Comparison of ENCODE assay signal across 8 cellular contexts in the genomic region with DNA sequence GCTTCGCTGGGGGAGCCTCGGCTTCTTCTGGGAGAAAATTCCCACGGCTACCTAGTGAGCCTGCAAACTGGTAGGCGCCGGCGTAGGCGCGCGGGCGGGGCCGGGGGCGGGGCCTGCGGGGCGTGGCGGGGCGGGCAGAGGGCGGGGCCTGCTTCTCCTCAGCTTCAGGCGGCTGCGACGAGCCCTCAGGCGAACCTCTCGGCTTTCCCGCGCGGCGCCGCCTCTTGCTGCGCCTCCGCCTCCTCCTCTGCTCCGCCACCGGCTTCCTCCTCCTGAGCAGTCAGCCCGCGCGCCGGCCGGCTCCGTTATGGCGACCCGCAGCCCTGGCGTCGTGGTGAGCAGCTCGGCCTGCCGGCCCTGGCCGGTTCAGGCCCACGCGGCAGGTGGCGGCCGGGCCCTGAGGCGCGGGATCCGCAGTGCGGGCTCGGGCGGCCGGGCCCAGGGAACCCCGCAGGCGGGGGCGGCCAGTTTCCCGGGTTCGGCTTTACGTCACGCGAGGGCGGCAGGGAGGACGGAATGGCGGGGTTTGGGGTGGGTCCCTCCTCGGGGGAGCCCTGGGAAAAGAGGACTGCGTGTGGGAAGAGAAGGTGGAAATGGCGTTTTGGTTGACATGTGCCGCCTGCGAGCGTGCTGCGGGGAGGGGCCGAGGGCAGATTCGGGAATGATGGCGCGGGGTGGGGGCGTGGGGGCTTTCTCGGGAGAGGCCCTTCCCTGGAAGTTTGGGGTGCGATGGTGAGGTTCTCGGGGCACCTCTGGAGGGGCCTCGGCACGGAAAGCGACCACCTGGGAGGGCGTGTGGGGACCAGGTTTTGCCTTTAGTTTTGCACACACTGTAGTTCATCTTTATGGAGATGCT. TPM values are rescaled to one million over a fixed set of nuclear protein-coding genes. Genes with fewer than 3 reads are reported as not detected.
DNase-seq lines count a peak whose midpoint lies in the region; ATAC-seq and TF ChIP-seq lines count a peak whose summit lies in the region.

A gene with protein sequence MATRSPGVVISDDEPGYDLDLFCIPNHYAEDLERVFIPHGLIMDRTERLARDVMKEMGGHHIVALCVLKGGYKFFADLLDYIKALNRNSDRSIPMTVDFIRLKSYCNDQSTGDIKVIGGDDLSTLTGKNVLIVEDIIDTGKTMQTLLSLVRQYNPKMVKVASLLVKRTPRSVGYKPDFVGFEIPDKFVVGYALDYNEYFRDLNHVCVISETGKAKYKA (plus strand): TSS at position 161 of the 856 bp plus-strand sequence. CDS start 147 bp downstream, at position 308.

- H3K27me3 ChIP-seq in GM23338 (ENCODE audit: insufficient read depth), result no peaks in the 10 kb centered on the region
- H3K27me3 ChIP-seq in SK-N-SH (ENCODE audit: insufficient read depth), result no peaks in the 10 kb centered on the region; the same call in 1 of the 2 replicates

- no peak for TF ChIP-seq RAD21 in SK-N-SH (IDR thresholded peaks at IDR 0.05; ENCODE audit: low read length)

- no peaks in the 10 kb centered on the region for H3K4me1 Mint-ChIP-seq in GM23338
- H3K4me1 Mint-ChIP-seq in activated naive CD4-positive, alpha-beta T cell treated with anti-CD3 and anti-CD28 coated beads, Interleukin-2, amount 10 ng/mL, durations not matched to agents 7 days and 5 days, result peaks cover 33% of the 10 kb centered on the region

- H3K4me1 ChIP-seq in GM23338 (ENCODE audit: insufficient read depth), result no peaks in the 10 kb centered on the region; the same call in 1 of the 2 replicates
- H3K4me1 ChIP-seq in SK-N-SH (ENCODE audit: control insufficient read depth in 1 of 2, insufficient read depth in 2 of 2, low read depth in 1 of 2, low read length in 1 of 2), result no peaks in the 10 kb centered on the region; a peak in 1 of 4 replicates

- CTCF ChIA-PET in SK-N-SH (lab: Yijun Ruan, JAX), result interaction anchor here (0.6 to 1.4 kb wide), 2 partner anchors 11 to 23 kb away, joined by 3 to 4 read pairs; no protein-coding TSS in a partner anchor
- CTCF ChIA-PET in activated naive CD4-positive, alpha-beta T cell treated with anti-CD3 and anti-CD28 coated beads, Interleukin-2, amount 10 ng/mL, durations not matched to agents 7 days and 5 days (lab: Charles Lee), result no interaction called here

- H3K36me3 Mint-ChIP-seq in GM23338 (ENCODE audit: low read depth), result peaks cover 5% of the 10 kb centered on the region; the same call in 1 of the 3 replicates
- H3K36me3 Mint-ChIP-seq in activated naive CD4-positive, alpha-beta T cell treated with anti-CD3 and anti-CD28 coated beads, Interleukin-2, amount 10 ng/mL, durations not matched to agents 7 days and 5 days, result peaks cover 1% of the 10 kb centered on the region

- no peaks in the 10 kb centered on the region for H3K9me2 ChIP-seq in GM23338 (ENCODE audit: insufficient read depth)
- H3K9me2 ChIP-seq in SK-N-SH, result no peaks in the 10 kb centered on the region

- H4K20me1 ChIP-seq in GM23338 (replicated peaks; ENCODE audit: insufficient read depth), result peaks cover 4% of the 10 kb centered on the region
- H4K20me1 ChIP-seq in SK-N-SH (ENCODE audit: insufficient read depth), result no peaks in the 10 kb centered on the region

- 18% methylated on average over 25 of the region's 85 CpGs for WGBS in SK-N-SH (ENCODE audit: low lambda C conversion rate)

- H3K4me2 ChIP-seq in GM23338 (peak within 1 kb of the TSS; percentile 79), SK-N-SH (peak within 1 kb of the TSS; percentile 84)

- POLR2A ChIA-PET in SK-N-SH (lab: Yijun Ruan, JAX), result interaction anchor here (0.7 kb wide), 1 partner anchor 27 kb away, joined by 3 read pairs; no protein-coding TSS in a partner anchor

- TF ChIP-seq CTCF in GM23338 (conservative IDR thresholded peaks at IDR 0.05; ENCODE audit: low read depth in 2 of 2), result no peak
- no peak for TF ChIP-seq CTCF in SK-N-SH (IDR thresholded peaks at IDR 0.05)
- no peak for TF ChIP-seq CTCF in omental fat pad (IDR thresholded peaks at IDR 0.05)

- peak; percentile 85 for DNase-seq in EH (ENCODE audit: low read depth)
- peak; percentile 75 for DNase-seq in GM23338 (ENCODE audit: low spot score)
- DNase-seq in LoVo (ENCODE audit: low spot score), result peak; percentile 72
- DNase-seq in SK-N-SH, result peak; percentile 83
- peak; percentile 86 for DNase-seq in activated naive CD4-positive, alpha-beta T cell treated with anti-CD3 and anti-CD28 coated beads, Interleukin-2, amount 10 ng/mL, durations not matched to agents 7 days and 5 days
- DNase-seq in glomerular endothelial cell (ENCODE audit: extremely low read depth, low read depth, low spot score), result no peak
- no peak for DNase-seq in omental fat pad (ENCODE audit: low spot score)
- peak; percentile 55 for DNase-seq in superior temporal gyrus (ENCODE audit: extremely low spot score)

- no peaks in the 10 kb centered on the region for H3K9me3 Mint-ChIP-seq in GM23338
- no peaks in the 10 kb centered on the region for H3K9me3 Mint-ChIP-seq in activated naive CD4-positive, alpha-beta T cell treated with anti-CD3 and anti-CD28 coated beads, Interleukin-2, amount 10 ng/mL, durations not matched to agents 7 days and 5 days

- no peaks in the 10 kb centered on the region for H3F3A ChIP-seq in GM23338 (replicated peaks; ENCODE audit: low read depth)
- H3F3A ChIP-seq in SK-N-SH (replicated peaks; ENCODE audit: insufficient read depth), result peaks cover 5% of the 10 kb centered on the region

- peak; percentile 92 for ATAC-seq in GM23338
- ATAC-seq in omental fat pad (ENCODE audit: low FRiP score), result peak; percentile 93

- H2AFZ ChIP-seq in GM23338 (peak within 1 kb of the TSS; percentile 91; the same call in 1 of the 2 replicates), SK-N-SH (ENCODE audit: low read depth) (peak within 1 kb of the TSS; percentile 91)

- H3K27ac Mint-ChIP-seq in GM23338, result peak within 1 kb of the TSS; percentile 87
- H3K27ac Mint-ChIP-seq in activated naive CD4-positive, alpha-beta T cell treated with anti-CD3 and anti-CD28 coated beads, Interleukin-2, amount 10 ng/mL, durations not matched to agents 7 days and 5 days, result peak within 1 kb of the TSS; percentile 90

- peaks cover 46% of the 10 kb centered on the region for H3K79me2 ChIP-seq in GM23338 (replicated peaks; ENCODE audit: insufficient read depth)
- H3K79me2 ChIP-seq in SK-N-SH (ENCODE audit: insufficient read depth), result peaks cover 43% of the 10 kb centered on the region

- TF ChIP-seq EP300 in SK-N-SH (IDR thresholded peaks at IDR 0.05; ENCODE audit: borderline replicate concordance in 1 of 2, low read depth in 1 of 2, low read length in 1 of 2), result no peak

- no peaks in the 10 kb centered on the region for H3K27me3 Mint-ChIP-seq in GM23338 (ENCODE audit: insufficient read depth, low read depth, poor library complexity)
- H3K27me3 Mint-ChIP-seq in activated naive CD4-positive, alpha-beta T cell treated with anti-CD3 and anti-CD28 coated beads, Interleukin-2, amount 10 ng/mL, durations not matched to agents 7 days and 5 days, result no peaks in the 10 kb centered on the region

- peak within 1 kb of the TSS; percentile 88 for H3K27ac ChIP-seq in GM23338 (ENCODE audit: low read depth)
- H3K27ac ChIP-seq in SK-N-SH (ENCODE audit: low read depth in 2 of 2, low read length in 1 of 2), result peak within 1 kb of the TSS; percentile 52 to 59; a peak in 3 of 4 replicates

- H3K4me3 ChIP-seq in GM23338 (peak within 1 kb of the TSS; percentile 70), SK-N-SH (ENCODE audit: low read depth in 2 of 2, low read length in 1 of 2) (peak within 1 kb of the TSS; percentile 69 to 79)

- peak within 1 kb of the TSS; percentile 85 for H3K9ac ChIP-seq in SK-N-SH

- peak within 1 kb of the TSS; percentile 86 for H3K4me3 Mint-ChIP-seq in GM23338
- peak within 1 kb of the TSS; percentile 89 for H3K4me3 Mint-ChIP-seq in activated naive CD4-positive, alpha-beta T cell treated with anti-CD3 and anti-CD28 coated beads, Interleukin-2, amount 10 ng/mL, durations not matched to agents 7 days and 5 days

- no peaks in the 10 kb centered on the region for H3K36me3 ChIP-seq in GM23338 (ENCODE audit: insufficient read depth)
- peaks cover 0 to 4% of the 10 kb centered on the region in 2 experiments for H3K36me3 ChIP-seq in SK-N-SH (replicated peaks in 1 of 2; ENCODE audit: control insufficient read depth in 1 of 2, insufficient read depth in 2 of 2, low read length in 1 of 2)

- no peaks in the 10 kb centered on the region for H3K9me3 ChIP-seq in SK-N-SH

TF ChIP-seq in GM23338, 12 proteins besides CTCF, POLR2A, EP300 and RAD21:
- TF ChIP-seq NANOG (IDR thresholded peaks at IDR 0.05; ENCODE audit: borderline replicate concordance), result no peak
- TF ChIP-seq POLR2AphosphoS5 (IDR thresholded peaks at IDR 0.05; ENCODE audit: low read depth), result peak; percentile 66

TF ChIP-seq in SK-N-SH, 30 proteins besides CTCF, POLR2A, EP300 and RAD21:
- TF ChIP-seq TAF1 (IDR thresholded peaks at IDR 0.05; ENCODE audit: borderline replicate concordance, low read depth, low read length), result peak; percentile 69; the same call in 1 of the 2 replicates
- TF ChIP-seq, protein P1, sequence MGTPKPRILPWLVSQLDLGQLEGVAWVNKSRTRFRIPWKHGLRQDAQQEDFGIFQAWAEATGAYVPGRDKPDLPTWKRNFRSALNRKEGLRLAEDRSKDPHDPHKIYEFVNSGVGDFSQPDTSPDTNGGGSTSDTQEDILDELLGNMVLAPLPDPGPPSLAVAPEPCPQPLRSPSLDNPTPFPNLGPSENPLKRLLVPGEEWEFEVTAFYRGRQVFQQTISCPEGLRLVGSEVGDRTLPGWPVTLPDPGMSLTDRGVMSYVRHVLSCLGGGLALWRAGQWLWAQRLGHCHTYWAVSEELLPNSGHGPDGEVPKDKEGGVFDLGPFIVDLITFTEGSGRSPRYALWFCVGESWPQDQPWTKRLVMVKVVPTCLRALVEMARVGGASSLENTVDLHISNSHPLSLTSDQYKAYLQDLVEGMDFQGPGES (IDR thresholded peaks at IDR 0.05; ENCODE audit: low read depth, low read length), result no peak
- no peak for TF ChIP-seq NRF1 (IDR thresholded peaks at IDR 0.05; ENCODE audit: low read depth, low read length)
- peak; percentile 36; the same call in 1 of the 2 replicates for TF ChIP-seq POLR2AphosphoS5 (IDR thresholded peaks at IDR 0.05; ENCODE audit: low read depth, low read length)
- no peak for TF ChIP-seq FOSL2 (IDR thresholded peaks at IDR 0.05; ENCODE audit: borderline replicate concordance, low read depth)
- no peak for TF ChIP-seq MEF2A (IDR thresholded peaks at IDR 0.05; ENCODE audit: borderline replicate concordance, low read depth)
- TF ChIP-seq, protein P2, sequence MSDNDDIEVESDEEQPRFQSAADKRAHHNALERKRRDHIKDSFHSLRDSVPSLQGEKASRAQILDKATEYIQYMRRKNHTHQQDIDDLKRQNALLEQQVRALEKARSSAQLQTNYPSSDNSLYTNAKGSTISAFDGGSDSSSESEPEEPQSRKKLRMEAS (IDR thresholded peaks at IDR 0.05; ENCODE audit: low read depth), result no peak; the same call in none of the 2 replicates
- no peak for TF ChIP-seq GABPA (IDR thresholded peaks at IDR 0.05; ENCODE audit: low read depth)

RNA-seq across cellular contexts. Expression of the gene that starts here (rescaled TPM):
- total RNA-seq in GM23338 (2014; rRNA removed; shearing (Covaris generic)), result 27.0 and 53.1 TPM in 2 replicates
- polyA plus RNA-seq in GM23338 (2016; fragmentation: Nextera tagmentation; extraction: Ambion mirVana), result 76.8 and 79.4 TPM in 2 replicates
- 33.2 and 42.3 TPM in 2 replicates for polyA plus RNA-seq in SK-N-SH (2012; rRNA removed)
- 68.6 and 97.4 TPM in 2 replicates for polyA plus RNA-seq in SK-N-SH (2012; cell fraction: cytosol; rRNA removed)
- polyA plus RNA-seq in SK-N-SH (2012; cell fraction: nucleus; rRNA removed), result 10.2 and 20.3 TPM in 2 replicates
- total RNA-seq in glomerular endothelial cell, result 13.2 and 22.3 TPM in 2 replicates
- 10 to 100 TPM in 2 of 4 donors, 1 to 10 TPM in 2; 6.9 to 21.7 (median 10.6) TPM for total RNA-seq in omental fat pad

Comparison
In these comparisons a context has a peak if more than half of its experiments do, and no peak if none do; other contexts are left out.
1. DNase-seq: peak in EH (single experiment), GM23338 (single experiment), LoVo (single experiment), SK-N-SH (single experiment), activated naive CD4-positive, alpha-beta T cell treated with anti-CD3 and anti-CD28 coated beads, Interleukin-2, amount 10 ng/mL, durations not matched to agents 7 days and 5 days (single experiment) and superior temporal gyrus (single experiment); none in glomerular endothelial cell (single experiment) and omental fat pad (single experiment).